24 cellular contexts compared by ENCODE assay signal in genomic region chr5:114438471-114438870, GRCh38.
"Had no signal": no experiment of that assay in that cellular context is flagged by ENCODE, and none has a peak within 500 bp of the region (broad histone marks: within the 10 kb centered on the region; RNA-seq: fewer than 3 reads in every experiment).

No MANE protein-coding gene starts in this region.

- H3K4me3 Mint-ChIP-seq: activated CD8-positive, alpha-beta T cell treated with anti-CD3 and anti-CD28 coated beads, Interleukin-2, amount 10 ng/mL, durations not matched to agents 7 days and 5 days; activated T-helper 1 cell treated with anti-CD3 and anti-CD28 coated beads, Interleukin-12 subunit alpha, Interleukin-12 subunit beta, Interleukin-2, Interleukin-4 antibody, amounts not matched to agents 30 ng/mL and 10 ng/mL and 1 ng/mL, durations not matched to agents 14 hours and 24 hours and 36 hours; central memory CD8-positive, alpha-beta T cell; mesothelial cell of epicardium; natural killer cell; T-cell; T-helper 2 cell treated with Interferon-gamma antibody and Interleukin-4, amounts not matched to agents 5 μg/mL and 100 μg/mL, for 36 hours had no signal

- H3K4me1 Mint-ChIP-seq: central memory CD8-positive, alpha-beta T cell; natural killer cell; T-cell had no signal

- H3K9me3 Mint-ChIP-seq: activated T-helper 1 cell treated with anti-CD3 and anti-CD28 coated beads, Interleukin-12 subunit alpha, Interleukin-12 subunit beta, Interleukin-2, Interleukin-4 antibody, amounts not matched to agents 30 ng/mL and 10 ng/mL and 1 ng/mL, durations not matched to agents 14 hours and 24 hours and 36 hours; T-cell; T-helper 2 cell treated with Interferon-gamma antibody and Interleukin-4, amounts not matched to agents 5 μg/mL and 100 μg/mL, for 36 hours had no signal

- H3K27ac Mint-ChIP-seq: activated CD8-positive, alpha-beta T cell treated with anti-CD3 and anti-CD28 coated beads, Interleukin-2, amount 10 ng/mL, durations not matched to agents 7 days and 5 days; activated naive CD4-positive, alpha-beta T cell treated with anti-CD3 and anti-CD28 coated beads, Interleukin-2, amount 50 U/mL, for 72 hours; activated T-helper 1 cell treated with anti-CD3 and anti-CD28 coated beads, Interleukin-12 subunit alpha, Interleukin-12 subunit beta, Interleukin-2, Interleukin-4 antibody, amounts not matched to agents 30 ng/mL and 10 ng/mL and 1 ng/mL, durations not matched to agents 14 hours and 24 hours and 36 hours; mesothelial cell of epicardium; natural killer cell; progenitor cell of endocrine pancreas; T-cell; T-helper 2 cell treated with Interferon-gamma antibody and Interleukin-4, amounts not matched to agents 5 μg/mL and 100 μg/mL, for 36 hours had no signal

- H3K27ac ChIP-seq: esophagus squamous epithelium, heart left ventricle, left lung, thyroid gland, WERI-Rb-1 had no signal

- H3K4me3 ChIP-seq: esophagus squamous epithelium, heart left ventricle, left lung, lung, thyroid gland had no signal

- H3K27me3 Mint-ChIP-seq: central memory CD8-positive, alpha-beta T cell; progenitor cell of endocrine pancreas had no signal

- H3K36me3 ChIP-seq: esophagus squamous epithelium, heart left ventricle, left lung, thyroid gland, WERI-Rb-1 had no signal

- H3K4me1 ChIP-seq: esophagus squamous epithelium, left lung, thyroid gland had no signal

- H3K9me3 ChIP-seq: esophagus squamous epithelium, heart left ventricle, left lung, thyroid gland had no signal

- ATAC-seq: activated CD8-positive, alpha-beta T cell treated with anti-CD3 and anti-CD28 coated beads, Interleukin-2, amount 10 ng/mL, durations not matched to agents 7 days and 5 days; activated naive CD4-positive, alpha-beta T cell treated with anti-CD3 and anti-CD28 coated beads, Interleukin-2, amount 50 U/mL, for 72 hours; heart left ventricle; left lung; natural killer cell; stimulated activated naive CD8-positive, alpha-beta T cell treated with anti-CD3 and anti-CD28 coated beads, Interleukin-15, Interleukin-2, amounts not matched to agents 100 U/mL and 50 U/mL, for 24 hours; T-cell had no signal

- H3K27me3 ChIP-seq: esophagus squamous epithelium, heart left ventricle, left lung, thyroid gland had no signal

- H3K36me3 Mint-ChIP-seq: activated naive CD4-positive, alpha-beta T cell treated with anti-CD3 and anti-CD28 coated beads, Interleukin-2, amount 50 U/mL, for 72 hours; natural killer cell; T-cell had no signal

- DNase-seq: activated CD4-positive, alpha-beta T cell treated with anti-CD3 and anti-CD28 coated beads for 1 hour; activated CD4-positive, alpha-beta T cell treated with anti-CD3 and anti-CD28 coated beads, Interleukin-2, amount 50 U/mL, for 1 hour; activated CD8-positive, alpha-beta T cell treated with anti-CD3 and anti-CD28 coated beads, Interleukin-2, amount 10 ng/mL, durations not matched to agents 7 days and 5 days; aorta; effector memory CD4-positive, alpha-beta T cell; esophagus squamous epithelium; heart left ventricle; kidney; left lung; natural killer cell; retina; stimulated activated CD4-positive, alpha-beta T cell treated with anti-CD3 and anti-CD28 coated beads, Interleukin-4, amount 100 ng/mL, for 4 hours; stimulated activated naive CD8-positive, alpha-beta T cell treated with anti-CD3 and anti-CD28 coated beads, Interleukin-15, Interleukin-2, amounts not matched to agents 100 U/mL and 50 U/mL, for 24 hours; T-cell; thyroid gland; WERI-Rb-1 had no signal

- FAIRE-seq: colon, kidney had no signal
